Comparison of ENCODE assay signal across 10 cellular contexts in the genomic region with DNA sequence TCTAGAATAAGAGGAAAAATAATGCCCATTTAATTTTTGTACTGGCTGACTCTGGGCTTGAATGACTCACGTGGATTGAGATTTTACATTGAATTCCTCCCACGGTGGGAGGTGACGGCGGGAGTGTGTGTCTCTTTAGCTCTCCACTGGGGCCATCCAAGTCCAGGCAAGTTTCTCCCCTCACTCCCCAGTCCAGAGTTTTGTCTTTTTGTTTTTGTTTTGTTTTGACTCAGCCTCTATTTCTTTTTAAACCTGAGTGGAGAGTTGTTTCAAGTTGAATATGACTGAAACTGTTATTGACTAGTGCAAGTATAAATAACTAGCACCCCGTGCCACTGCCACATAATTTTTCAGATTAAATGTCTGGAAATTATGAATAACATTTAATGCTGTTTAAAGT. TPM values are rescaled to one million over a fixed set of nuclear protein-coding genes. Genes with fewer than 3 reads are reported as not detected.
DNase-seq lines count a peak whose midpoint lies in the region; ATAC-seq and TF ChIP-seq lines count a peak whose summit lies in the region.
"Had no signal": no experiment of that assay in that cellular context is flagged by ENCODE, and none has a peak within 500 bp of the region (broad histone marks: within the 10 kb centered on the region; RNA-seq: fewer than 3 reads in every experiment).

No MANE protein-coding gene starts in this region.

- peak overlapping the region; percentile 41 for H3K4me3 Mint-ChIP-seq in activated naive CD4-positive, alpha-beta T cell treated with anti-CD3 and anti-CD28 coated beads, Interleukin-2, amount 50 U/mL, for 24 hours

- H3K27ac Mint-ChIP-seq in activated naive CD4-positive, alpha-beta T cell treated with anti-CD3 and anti-CD28 coated beads, Interleukin-2, amount 50 U/mL, for 24 hours: peak overlapping the region; percentile 69

- no peaks in the 10 kb centered on the region for H3K36me3 ChIP-seq in osteoblast (ENCODE audit: insufficient read depth, low read length)

- peak overlapping the region; percentile 41 for H3K4me2 ChIP-seq in osteoblast (ENCODE audit: insufficient read depth, low read length)

- TF ChIP-seq CTCF in osteoblast (IDR thresholded peaks at IDR 0.05; ENCODE audit: extremely low read depth, low read depth, low read length): no peak

- H2AFZ ChIP-seq in osteoblast (ENCODE audit: low read length): no peak overlapping the region

- no peak for DNase-seq in activated CD4-positive, CD25-positive, alpha-beta regulatory T cell treated with anti-CD3 and anti-CD28 coated beads, Interleukin-2, amount 50 U/mL, for 72 hours
- DNase-seq in osteoblast (ENCODE audit: insufficient read length, low spot score, missing footprints) (no peak), COLO829 (ENCODE audit: low spot score) (no peak), amygdala (lab: John Stamatoyannopoulos, UW) (no peak), SHP77 (lab: John Stamatoyannopoulos, UW) (no peak)
- DNase-seq: activated gamma-delta T cell treated with Interleukin-2 at 50 U/mL for 16 hours had no signal

- H3K4me1 ChIP-seq in osteoblast (ENCODE audit: insufficient read depth, low read length): peaks cover 50% of the 10 kb centered on the region

- H3K27me3 Mint-ChIP-seq in activated naive CD4-positive, alpha-beta T cell treated with anti-CD3 and anti-CD28 coated beads, Interleukin-2, amount 50 U/mL, for 24 hours: no peaks in the 10 kb centered on the region

- no peaks in the 10 kb centered on the region for H3K9me3 Mint-ChIP-seq in activated naive CD4-positive, alpha-beta T cell treated with anti-CD3 and anti-CD28 coated beads, Interleukin-2, amount 50 U/mL, for 24 hours

- peaks cover 11% of the 10 kb centered on the region for H3K79me2 ChIP-seq in osteoblast (ENCODE audit: insufficient read depth, low read length)

- H3K4me3 ChIP-seq in osteoblast (ENCODE audit: insufficient read depth, low read length): peak overlapping the region; percentile 37

- H3K27ac ChIP-seq in osteoblast (ENCODE audit: low read depth, low read length): peak overlapping the region; percentile 47
- H3K27ac ChIP-seq: 22Rv1 had no signal

- no peaks in the 10 kb centered on the region for H4K20me1 ChIP-seq in osteoblast (ENCODE audit: insufficient read depth, low read length)

- no peaks in the 10 kb centered on the region for H3K27me3 ChIP-seq in osteoblast (ENCODE audit: insufficient read depth, low read length)

- peaks cover 1% of the 10 kb centered on the region for H3K36me3 Mint-ChIP-seq in activated naive CD4-positive, alpha-beta T cell treated with anti-CD3 and anti-CD28 coated beads, Interleukin-2, amount 50 U/mL, for 24 hours

- peak; percentile 44 to 70 for ATAC-seq in activated CD4-positive, CD25-positive, alpha-beta regulatory T cell treated with anti-CD3 and anti-CD28 coated beads, Interleukin-2, amount 50 U/mL, for 24 hours
- peak; percentile 54 for ATAC-seq in HG02938 (IDR thresholded peaks at IDR 0.05; ENCODE audit: unreplicated experiment)

- H3K9me3 ChIP-seq in osteoblast (ENCODE audit: low read depth, low read length): no peaks in the 10 kb centered on the region

- peaks cover 35% of the 10 kb centered on the region for H3K4me1 Mint-ChIP-seq in activated naive CD4-positive, alpha-beta T cell treated with anti-CD3 and anti-CD28 coated beads, Interleukin-2, amount 50 U/mL, for 24 hours

RNA-seq across cellular contexts. Expression of gene CHST7, which starts 13.6 kb away (rescaled TPM):
- 6.5 and 8.0 TPM in 2 replicates for total RNA-seq in osteoblast

RNA-seq across cellular contexts. Expression of gene ZNF674, which starts 41.9 kb away (rescaled TPM):
- 4.7 and 5.6 TPM in 2 replicates for total RNA-seq in osteoblast
